ENCODE assay signal across 1 cellular context in the genomic region with DNA sequence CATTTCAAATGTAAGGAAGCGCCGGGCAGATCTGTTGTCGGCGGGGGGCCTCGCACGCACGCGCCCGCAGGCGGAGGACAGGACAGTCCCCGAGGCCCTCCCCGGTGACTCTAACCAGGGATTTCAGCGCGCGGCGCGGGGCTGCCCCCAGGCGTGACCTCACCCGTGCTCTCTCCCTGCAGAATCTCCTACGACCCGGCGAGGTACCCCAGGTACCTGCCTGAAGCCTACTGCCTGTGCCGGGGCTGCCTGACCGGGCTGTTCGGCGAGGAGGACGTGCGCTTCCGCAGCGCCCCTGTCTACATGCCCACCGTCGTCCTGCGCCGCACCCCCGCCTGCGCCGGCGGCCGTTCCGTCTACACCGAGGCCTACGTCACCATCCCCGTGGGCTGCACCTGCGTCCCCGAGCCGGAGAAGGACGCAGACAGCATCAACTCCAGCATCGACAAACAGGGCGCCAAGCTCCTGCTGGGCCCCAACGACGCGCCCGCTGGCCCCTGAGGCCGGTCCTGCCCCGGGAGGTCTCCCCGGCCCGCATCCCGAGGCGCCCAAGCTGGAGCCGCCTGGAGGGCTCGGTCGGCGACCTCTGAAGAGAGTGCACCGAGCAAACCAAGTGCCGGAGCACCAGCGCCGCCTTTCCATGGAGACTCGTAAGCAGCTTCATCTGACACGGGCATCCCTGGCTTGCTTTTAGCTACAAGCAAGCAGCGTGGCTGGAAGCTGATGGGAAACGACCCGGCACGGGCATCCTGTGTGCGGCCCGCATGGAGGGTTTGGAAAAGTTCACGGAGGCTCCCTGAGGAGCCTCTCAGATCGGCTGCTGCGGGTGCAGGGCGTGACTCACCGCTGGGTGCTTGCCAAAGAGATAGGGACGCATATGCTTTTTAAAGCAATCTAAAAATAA.
TF ChIP-seq lines count a peak whose summit lies in the region.

No MANE protein-coding gene starts in this region.

TF ChIP-seq in GM12878, 131 proteins besides CTCF, POLR2A, EP300 and RAD21:
- TF ChIP-seq FOXK2 (IDR thresholded peaks at IDR 0.05) (no peak), HDAC2 (IDR thresholded peaks at IDR 0.05) (no peak), YBX1 (IDR thresholded peaks at IDR 0.05) (no peak), CBX3 (IDR thresholded peaks at IDR 0.05; ENCODE audit: borderline replicate concordance, low read depth) (no peak), NR2F1 (conservative IDR thresholded peaks at IDR 0.05) (no peak), GATAD2B (conservative IDR thresholded peaks at IDR 0.05; ENCODE audit: low read depth) (no peak), DPF2 (IDR thresholded peaks at IDR 0.05) (no peak), LARP7 (IDR thresholded peaks at IDR 0.05) (no peak), CHD4 (IDR thresholded peaks at IDR 0.05) (no peak), ZNF274 (IDR thresholded peaks at IDR 0.05; ENCODE audit: insufficient read depth, insufficient read length) (no peak), ETV6 (conservative IDR thresholded peaks at IDR 0.05 in 1 of 2, IDR thresholded peaks at IDR 0.05 in 1 of 2; ENCODE audit: borderline replicate concordance in 1 of 2, low read depth in 1 of 2) (no peak), TCF12 (IDR thresholded peaks at IDR 0.05; ENCODE audit: low read depth, low read length) (no peak), POU2F2 (IDR thresholded peaks at IDR 0.05; ENCODE audit: borderline replicate concordance, low read depth, low read length) (no peak)
- TF ChIP-seq, protein P1, sequence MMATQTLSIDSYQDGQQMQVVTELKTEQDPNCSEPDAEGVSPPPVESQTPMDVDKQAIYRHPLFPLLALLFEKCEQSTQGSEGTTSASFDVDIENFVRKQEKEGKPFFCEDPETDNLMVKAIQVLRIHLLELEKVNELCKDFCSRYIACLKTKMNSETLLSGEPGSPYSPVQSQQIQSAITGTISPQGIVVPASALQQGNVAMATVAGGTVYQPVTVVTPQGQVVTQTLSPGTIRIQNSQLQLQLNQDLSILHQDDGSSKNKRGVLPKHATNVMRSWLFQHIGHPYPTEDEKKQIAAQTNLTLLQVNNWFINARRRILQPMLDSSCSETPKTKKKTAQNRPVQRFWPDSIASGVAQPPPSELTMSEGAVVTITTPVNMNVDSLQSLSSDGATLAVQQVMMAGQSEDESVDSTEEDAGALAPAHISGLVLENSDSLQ (IDR thresholded peaks at IDR 0.05), result no peak
- TF ChIP-seq, protein P2, sequence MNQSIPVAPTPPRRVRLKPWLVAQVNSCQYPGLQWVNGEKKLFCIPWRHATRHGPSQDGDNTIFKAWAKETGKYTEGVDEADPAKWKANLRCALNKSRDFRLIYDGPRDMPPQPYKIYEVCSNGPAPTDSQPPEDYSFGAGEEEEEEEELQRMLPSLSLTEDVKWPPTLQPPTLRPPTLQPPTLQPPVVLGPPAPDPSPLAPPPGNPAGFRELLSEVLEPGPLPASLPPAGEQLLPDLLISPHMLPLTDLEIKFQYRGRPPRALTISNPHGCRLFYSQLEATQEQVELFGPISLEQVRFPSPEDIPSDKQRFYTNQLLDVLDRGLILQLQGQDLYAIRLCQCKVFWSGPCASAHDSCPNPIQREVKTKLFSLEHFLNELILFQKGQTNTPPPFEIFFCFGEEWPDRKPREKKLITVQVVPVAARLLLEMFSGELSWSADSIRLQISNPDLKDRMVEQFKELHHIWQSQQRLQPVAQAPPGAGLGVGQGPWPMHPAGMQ (IDR thresholded peaks at IDR 0.05; ENCODE audit: borderline replicate concordance), result no peak
- TF ChIP-seq, protein P3, sequence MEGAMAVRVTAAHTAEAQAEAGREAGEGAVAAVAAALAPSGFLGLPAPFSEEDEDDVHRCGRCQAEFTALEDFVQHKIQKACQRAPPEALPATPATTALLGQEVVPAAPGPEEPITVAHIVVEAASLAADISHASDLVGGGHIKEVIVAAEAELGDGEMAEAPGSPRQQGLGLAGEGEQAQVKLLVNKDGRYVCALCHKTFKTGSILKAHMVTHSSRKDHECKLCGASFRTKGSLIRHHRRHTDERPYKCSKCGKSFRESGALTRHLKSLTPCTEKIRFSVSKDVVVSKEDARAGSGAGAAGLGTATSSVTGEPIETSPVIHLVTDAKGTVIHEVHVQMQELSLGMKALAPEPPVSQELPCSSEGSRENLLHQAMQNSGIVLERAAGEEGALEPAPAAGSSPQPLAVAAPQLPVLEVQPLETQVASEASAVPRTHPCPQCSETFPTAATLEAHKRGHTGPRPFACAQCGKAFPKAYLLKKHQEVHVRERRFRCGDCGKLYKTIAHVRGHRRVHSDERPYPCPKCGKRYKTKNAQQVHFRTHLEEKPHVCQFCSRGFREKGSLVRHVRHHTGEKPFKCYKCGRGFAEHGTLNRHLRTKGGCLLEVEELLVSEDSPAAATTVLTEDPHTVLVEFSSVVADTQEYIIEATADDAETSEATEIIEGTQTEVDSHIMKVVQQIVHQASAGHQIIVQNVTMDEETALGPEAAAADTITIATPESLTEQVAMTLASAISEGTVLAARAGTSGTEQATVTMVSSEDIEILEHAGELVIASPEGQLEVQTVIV (IDR thresholded peaks at IDR 0.05; ENCODE audit: borderline replicate concordance, partially characterized antibody), result no peak
- TF ChIP-seq, protein P4, sequence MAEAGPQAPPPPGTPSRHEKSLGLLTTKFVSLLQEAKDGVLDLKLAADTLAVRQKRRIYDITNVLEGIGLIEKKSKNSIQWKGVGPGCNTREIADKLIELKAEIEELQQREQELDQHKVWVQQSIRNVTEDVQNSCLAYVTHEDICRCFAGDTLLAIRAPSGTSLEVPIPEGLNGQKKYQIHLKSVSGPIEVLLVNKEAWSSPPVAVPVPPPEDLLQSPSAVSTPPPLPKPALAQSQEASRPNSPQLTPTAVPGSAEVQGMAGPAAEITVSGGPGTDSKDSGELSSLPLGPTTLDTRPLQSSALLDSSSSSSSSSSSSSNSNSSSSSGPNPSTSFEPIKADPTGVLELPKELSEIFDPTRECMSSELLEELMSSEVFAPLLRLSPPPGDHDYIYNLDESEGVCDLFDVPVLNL (IDR thresholded peaks at IDR 0.05; ENCODE audit: low read depth, low read length), result no peak
- TF ChIP-seq, protein P5, sequence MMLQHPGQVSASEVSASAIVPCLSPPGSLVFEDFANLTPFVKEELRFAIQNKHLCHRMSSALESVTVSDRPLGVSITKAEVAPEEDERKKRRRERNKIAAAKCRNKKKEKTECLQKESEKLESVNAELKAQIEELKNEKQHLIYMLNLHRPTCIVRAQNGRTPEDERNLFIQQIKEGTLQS (IDR thresholded peaks at IDR 0.05; ENCODE audit: borderline replicate concordance, extremely low read depth, low read depth, low read length), result no peak
- TF ChIP-seq, protein P6, sequence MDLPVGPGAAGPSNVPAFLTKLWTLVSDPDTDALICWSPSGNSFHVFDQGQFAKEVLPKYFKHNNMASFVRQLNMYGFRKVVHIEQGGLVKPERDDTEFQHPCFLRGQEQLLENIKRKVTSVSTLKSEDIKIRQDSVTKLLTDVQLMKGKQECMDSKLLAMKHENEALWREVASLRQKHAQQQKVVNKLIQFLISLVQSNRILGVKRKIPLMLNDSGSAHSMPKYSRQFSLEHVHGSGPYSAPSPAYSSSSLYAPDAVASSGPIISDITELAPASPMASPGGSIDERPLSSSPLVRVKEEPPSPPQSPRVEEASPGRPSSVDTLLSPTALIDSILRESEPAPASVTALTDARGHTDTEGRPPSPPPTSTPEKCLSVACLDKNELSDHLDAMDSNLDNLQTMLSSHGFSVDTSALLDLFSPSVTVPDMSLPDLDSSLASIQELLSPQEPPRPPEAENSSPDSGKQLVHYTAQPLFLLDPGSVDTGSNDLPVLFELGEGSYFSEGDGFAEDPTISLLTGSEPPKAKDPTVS (IDR thresholded peaks at IDR 0.05; ENCODE audit: low read depth, low read length), result no peak
